16 cellular contexts compared by ENCODE assay signal in genomic region chr11:71250512-71251158, GRCh38. TPM values are rescaled to one million over a fixed set of nuclear protein-coding genes. Genes with fewer than 3 reads are reported as not detected.
DNase-seq lines count a peak whose midpoint lies in the region; ATAC-seq, FAIRE-seq and TF ChIP-seq lines count a peak whose summit lies in the region.
"Had no signal": no experiment of that assay in that cellular context is flagged by ENCODE, and none has a peak within 500 bp of the region (broad histone marks: within the 10 kb centered on the region; RNA-seq: fewer than 3 reads in every experiment).

No MANE protein-coding gene starts in this region.

- H3K4me3 ChIP-seq in astrocyte (ENCODE audit: insufficient read depth, low read depth, low read length) (no peak overlapping the region), trophoblast cell (ENCODE audit: low read depth, low read length) (peak overlapping the region; percentile 86)

- no peaks in the 10 kb centered on the region for H3K79me2 ChIP-seq in astrocyte (ENCODE audit: insufficient read depth, low read length)
- H3K79me2 ChIP-seq in trophoblast cell (ENCODE audit: control insufficient read depth, insufficient read depth, low read length, poor library complexity) = peaks cover 29% of the 10 kb centered on the region

- peak overlapping the region; percentile 99 for H4K91ac ChIP-seq in trophoblast cell (ENCODE audit: low read depth, low read length)

- H3K36me3 Mint-ChIP-seq in Calu3 (ENCODE audit: insufficient read depth, unreplicated experiment) (peaks cover 45% of the 10 kb centered on the region), astrocyte (ENCODE audit: low read depth, unreplicated experiment) (no peaks in the 10 kb centered on the region)
- H3K36me3 Mint-ChIP-seq: CD8-positive, alpha-beta T cell; T-cell had no signal

- no peaks in the 10 kb centered on the region for H3K36me3 ChIP-seq in astrocyte (ENCODE audit: insufficient read depth, low read length)
- peaks cover 0 to 6% of the 10 kb centered on the region in 2 experiments for H3K36me3 ChIP-seq in trophoblast cell (ENCODE audit: control insufficient read depth in 1 of 2, insufficient read depth in 2 of 2, low read length in 2 of 2)
- H3K36me3 ChIP-seq: ascending aorta, spleen had no signal

- peak overlapping the region; percentile 80 for H4K8ac ChIP-seq in trophoblast cell (ENCODE audit: low read depth, low read length)

- H3K27me3 Mint-ChIP-seq in Calu3 (ENCODE audit: unreplicated experiment) (no peaks in the 10 kb centered on the region), astrocyte (ENCODE audit: low read depth, unreplicated experiment) (peaks cover 46% of the 10 kb centered on the region)

- intact Hi-C loops in Calu3 (cut with micrococcal nuclease; ENCODE audit: unreplicated experiment) = loop anchor here (5.0 kb wide), 1 partner anchor 92 kb away; no protein-coding TSS in a partner anchor

- peak overlapping the region; percentile 35 for H2AK5ac ChIP-seq in trophoblast cell (ENCODE audit: low read length)

- H3K18ac ChIP-seq in trophoblast cell (ENCODE audit: low read length) = peak overlapping the region; percentile 96

- in situ Hi-C loops in GM13977 (cut with MboI; ENCODE audit: low pct_unique_long_range_greater_than_20kb, low sequenced_read_pairs, unreplicated experiment) = no loop called here

- BruUV-seq in Calu3 (replicated peaks; lab: Mats Ljungman, UMichigan) = no TSS peak

- no peak overlapping the region for H3K27ac ChIP-seq in astrocyte (ENCODE audit: low read depth, low read length)
- no peak overlapping the region for H3K27ac ChIP-seq in trophoblast cell (ENCODE audit: low read depth, low read length)
- H3K27ac ChIP-seq: ascending aorta, spleen had no signal

- no peak for FAIRE-seq in astrocyte (lab: Jason Lieb, UNC)
- FAIRE-seq: GM19239 had no signal

- H3K23ac ChIP-seq in trophoblast cell (ENCODE audit: low read length) = no peak overlapping the region

- H2BK5ac ChIP-seq in trophoblast cell (ENCODE audit: low read depth, low read length, poor library complexity) = peak overlapping the region; percentile 94

- H3K79me1 ChIP-seq in trophoblast cell (ENCODE audit: low read length) = peaks cover 46% of the 10 kb centered on the region

- DNase-seq in Calu3 (no peak), astrocyte (ENCODE audit: low read depth) (no peak), islet precursor cell (peak; percentile 50), trophoblast cell (no peak), GM13977 (ENCODE audit: low spot score) (no peak), DMS79 treated with DMSO at 0.1 percent for 48 hours (lab: John Stamatoyannopoulos, UW) (no peak)
- no peak for DNase-seq in stimulated activated naive CD4-positive, alpha-beta T cell treated with Interleukin-2 at 50 U/mL for 16 hours (lab: John Stamatoyannopoulos, UW)
- DNase-seq: CD8-positive, alpha-beta T cell; HFFc6; left cardiac atrium; NK-92 treated with Interleukin-12 subunit alpha and Interleukin-12 subunit beta, amount 100 ng/mL, for 24 hours; spleen; T-cell had no signal

- peak overlapping the region; percentile 36 for H2BK120ac ChIP-seq in trophoblast cell (ENCODE audit: insufficient read depth, low read length, poor library complexity)

- H2BK12ac ChIP-seq in trophoblast cell (ENCODE audit: low read length) = peak overlapping the region; percentile 53

- H2AFZ ChIP-seq in astrocyte (ENCODE audit: low read depth, low read length) = no peak overlapping the region
- H2AFZ ChIP-seq in trophoblast cell (ENCODE audit: insufficient read depth, low read length, poor library complexity) = peak overlapping the region; percentile 97

- H3K14ac ChIP-seq in trophoblast cell (ENCODE audit: low read length) = peak overlapping the region; percentile 77

- TF ChIP-seq CTCF in Calu3 (IDR thresholded peaks at IDR 0.05; ENCODE audit: unreplicated experiment) (no peak), astrocyte (IDR thresholded peaks at IDR 0.05; ENCODE audit: insufficient read depth, low read depth, low read length) (no peak), GM13977 (IDR thresholded peaks at IDR 0.05; ENCODE audit: extremely low read depth, insufficient read depth, missing control alignments) (no peak)

- peaks cover 12% of the 10 kb centered on the region for H3K4me1 ChIP-seq in astrocyte (ENCODE audit: insufficient read depth, low read length)
- H3K4me1 ChIP-seq in trophoblast cell (ENCODE audit: control insufficient read depth in 1 of 2, insufficient read depth in 2 of 2, low read length in 2 of 2) = peaks cover 41 to 45% of the 10 kb centered on the region in 2 experiments

- H3K27ac Mint-ChIP-seq in Calu3 (ENCODE audit: unreplicated experiment) = peak overlapping the region; percentile 2
- no peak overlapping the region for H3K27ac Mint-ChIP-seq in astrocyte (ENCODE audit: unreplicated experiment)
- H3K27ac Mint-ChIP-seq: CD8-positive, alpha-beta T cell; HFFc6; T-cell had no signal

- no CpG with 5 or more reads among the region's 29 CpGs for WGBS in trophoblast cell (ENCODE audit: extremely low coverage, insufficient coverage, insufficient read length)

- H3K9me3 ChIP-seq in astrocyte (ENCODE audit: insufficient read depth, low read depth, low read length) = no peaks in the 10 kb centered on the region
- no peaks in the 10 kb centered on the region for H3K9me3 ChIP-seq in trophoblast cell (ENCODE audit: insufficient read depth, low read depth, low read length)
- H3K9me3 ChIP-seq: ascending aorta, spleen had no signal

- CTCF ChIA-PET in Calu3 (lab: Charles Lee) = interaction anchor here (0.8 kb wide), 1 partner anchor 10 kb away, joined by 3 read pairs; no protein-coding TSS in a partner anchor

- peaks cover 42% of the 10 kb centered on the region for H3K4me1 Mint-ChIP-seq in Calu3 (ENCODE audit: low read depth, unreplicated experiment)
- H3K4me1 Mint-ChIP-seq in astrocyte (ENCODE audit: low read depth, unreplicated experiment) = peaks cover 15% of the 10 kb centered on the region

- peak overlapping the region; percentile 51 for H4K12ac ChIP-seq in trophoblast cell (ENCODE audit: low read depth, low read length)

- H3K4me2 ChIP-seq in astrocyte (ENCODE audit: low read length) = peak overlapping the region; percentile 84
- peak overlapping the region; percentile 80 for H3K4me2 ChIP-seq in trophoblast cell (ENCODE audit: low read length)

- H3K9ac ChIP-seq in astrocyte (ENCODE audit: low read length) = no peak overlapping the region
- H3K9ac ChIP-seq in trophoblast cell (ENCODE audit: low read length) = peak overlapping the region; percentile 50

- H3K27me3 ChIP-seq in astrocyte (ENCODE audit: insufficient read depth, low read length) = peaks cover 45% of the 10 kb centered on the region
- no peaks in the 10 kb centered on the region for H3K27me3 ChIP-seq in trophoblast cell (ENCODE audit: insufficient read depth, low read length)

- ATAC-seq in HG03045 (IDR thresholded peaks at IDR 0.05; ENCODE audit: unreplicated experiment) = no peak
- ATAC-seq: CD8-positive, alpha-beta T cell; left cardiac atrium; T-cell had no signal

- H3K4me3 Mint-ChIP-seq in Calu3 (ENCODE audit: low read depth, unreplicated experiment) (peak overlapping the region; percentile 87), astrocyte (ENCODE audit: unreplicated experiment) (peak overlapping the region; percentile 82)
- H3K4me3 Mint-ChIP-seq: CD8-positive, alpha-beta T cell; HFFc6 had no signal

- H3K9me3 Mint-ChIP-seq in Calu3 (ENCODE audit: low read depth, unreplicated experiment) = no peaks in the 10 kb centered on the region
- H3K9me3 Mint-ChIP-seq in astrocyte (ENCODE audit: unreplicated experiment) = no peaks in the 10 kb centered on the region
- H3K9me3 Mint-ChIP-seq: CD8-positive, alpha-beta T cell; HFFc6; T-cell had no signal

- no peaks in the 10 kb centered on the region for H4K20me1 ChIP-seq in astrocyte (ENCODE audit: insufficient read depth, low read length)

- H3K4ac ChIP-seq in trophoblast cell (ENCODE audit: low read depth, low read length) = peak overlapping the region; percentile 74

RNA-seq across cellular contexts. Expression of gene SHANK2, which starts 1.7 kb away (rescaled TPM):
- total RNA-seq in Calu3 (2022) (109 and 118 TPM in 2 replicates), astrocyte (6.4 and 10.1 TPM in 2 replicates)
- polyA plus RNA-seq in trophoblast cell (2013) = 20.8 and 21.4 TPM in 2 replicates
- total RNA-seq: CD8-positive, alpha-beta T cell had no signal
